In the genomic region with DNA sequence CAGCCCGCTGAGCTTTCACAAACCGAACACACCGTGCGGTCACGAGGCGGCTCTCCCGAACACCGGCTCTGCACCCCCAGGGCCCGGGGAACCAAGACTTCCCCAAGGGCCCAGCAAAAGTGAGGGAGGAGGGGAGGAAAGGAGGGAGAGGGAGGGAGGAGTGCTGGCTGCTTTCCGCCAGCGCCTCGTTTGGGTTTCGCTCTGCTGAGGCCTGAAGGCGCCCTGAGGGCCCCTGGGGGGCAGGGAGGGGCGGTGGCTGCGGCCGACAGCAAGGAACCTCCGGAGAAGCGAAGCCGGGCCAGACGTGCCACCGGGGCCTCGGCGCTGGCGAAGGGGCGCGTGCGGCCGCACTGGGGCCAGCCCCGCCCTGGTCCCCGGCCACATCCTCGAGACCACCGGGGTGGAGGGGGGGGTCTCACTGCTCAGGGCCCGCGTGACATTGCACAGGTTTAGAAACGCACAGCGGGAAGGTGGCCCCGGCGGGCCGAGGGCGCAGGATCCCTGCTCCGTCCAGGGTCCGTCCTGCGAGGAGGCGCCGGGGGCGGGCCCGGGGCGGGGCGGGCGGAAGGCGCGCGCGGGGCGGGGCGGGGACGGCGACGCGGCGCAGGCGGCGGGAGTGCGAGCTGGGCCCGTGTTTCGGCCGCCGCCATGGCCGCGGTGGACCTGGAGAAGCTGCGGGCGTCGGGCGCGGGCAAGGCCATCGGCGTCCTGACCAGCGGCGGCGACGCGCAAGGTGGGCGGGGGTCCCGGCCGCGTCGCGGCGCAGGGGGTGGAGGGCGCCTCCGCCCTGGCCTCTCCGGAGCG, we compare ENCODE assay signal across 8 cellular contexts. TPM values are rescaled to one million over a fixed set of nuclear protein-coding genes. Genes with fewer than 3 reads are reported as not detected.
DNase-seq lines count a peak whose midpoint lies in the region; ATAC-seq, FAIRE-seq and TF ChIP-seq lines count a peak whose summit lies in the region.

A gene (plus strand): TSS at position 596 of the 804 bp plus-strand sequence. CDS start 53 bp downstream, at position 649.

- DNase-seq in DMS79 (lab: John Stamatoyannopoulos, UW) = peak; percentile 58
- peak in 29 of 34 experiments; percentile 10 to 57 (median 36) for DNase-seq in T-cell
- peak; percentile 27 for DNase-seq in amniotic stem cell (lab: John Stamatoyannopoulos, UW)
- DNase-seq in heart left ventricle = peak; percentile 72 to 85 (median 76)
- DNase-seq in pons (ENCODE audit: low spot score) = peak; percentile 48
- peak; percentile 87 for DNase-seq in urothelium cell line (ENCODE audit: low spot score)

- peak within 1 kb of the TSS; percentile 75; the same call in 1 of the 2 replicates for H3K27ac ChIP-seq in HUES6 (ENCODE audit: low read depth, low read length)
- H3K27ac ChIP-seq in heart left ventricle = peak within 1 kb of the TSS; percentile 80 to 97 (median 92)

- peak; percentile 49 for ATAC-seq in GM21390 (IDR thresholded peaks at IDR 0.05; ENCODE audit: unreplicated experiment)
- ATAC-seq in T-cell (replicated peaks in 1 of 4) = peak; percentile 68 to 80 (median 76)
- ATAC-seq in heart left ventricle = peak in 3 of 4 donors; percentile 36 to 72 (median 71)

- 1% methylated on average over 32 to 94 of the region's 94 CpGs for WGBS in heart left ventricle, 4 donors

- H3K27me3 ChIP-seq in HUES6 (ENCODE audit: control insufficient read depth, insufficient read depth, low read length) (no peaks in the 10 kb centered on the region; the same call in 1 of the 2 replicates), heart left ventricle (no peaks in the 10 kb centered on the region)

- TF ChIP-seq CTCF in heart left ventricle (IDR thresholded peaks at IDR 0.05) = no peak

- H3K9me3 Mint-ChIP-seq in T-cell = no peaks in the 10 kb centered on the region

- no peaks in the 10 kb centered on the region for H3K36me3 Mint-ChIP-seq in T-cell

- no peaks in the 10 kb centered on the region for H3K9me3 ChIP-seq in HUES6 (ENCODE audit: control insufficient read depth, insufficient read depth, low read depth, low read length)
- H3K9me3 ChIP-seq in heart left ventricle = no peaks in the 10 kb centered on the region

- H3K4me3 Mint-ChIP-seq in T-cell = peak within 1 kb of the TSS; percentile 83 to 90 (median 85)

- CTCF ChIA-PET in T-cell (lab: Charles Lee) = no interaction called here

- intact Hi-C loops in heart left ventricle (cut with DNase I) = loop anchor here in 3 of 10 donors (5.0 to 10.0 kb wide), 6 partner anchors 183 to 505 kb away; a partner anchor contains a TSS

- POLR2A ChIA-PET in T-cell (lab: Charles Lee) = no interaction called here

- peak within 1 kb of the TSS; percentile 92 to 94 for H3K27ac Mint-ChIP-seq in T-cell

- peaks cover 30% of the 10 kb centered on the region for H3K4me1 ChIP-seq in HUES6 (ENCODE audit: control insufficient read depth, insufficient read depth, low read length)
- H3K4me1 ChIP-seq in heart left ventricle = peaks cover 9 to 67% (median 58%) of the 10 kb centered on the region in 12 donors

- TF ChIP-seq POLR2A in heart left ventricle (IDR thresholded peaks at IDR 0.05) = peak in 1 of 2 donors; percentile 34

- H3K4me3 ChIP-seq in HUES6 (ENCODE audit: low read depth, low read length) (peak within 1 kb of the TSS; percentile 83), heart left ventricle (peak within 1 kb of the TSS; percentile 61 to 96 (median 83))

- FAIRE-seq in urothelium cell line (lab: Jason Lieb, UNC) = no peak

- no peaks in the 10 kb centered on the region for H3K27me3 Mint-ChIP-seq in T-cell

- peaks cover 57 to 66% (median 58%) of the 10 kb centered on the region in 3 donors for H3K4me1 Mint-ChIP-seq in T-cell

- H3K36me3 ChIP-seq in HUES6 (ENCODE audit: control insufficient read depth, insufficient read depth, low read length) (no peaks in the 10 kb centered on the region), heart left ventricle (peaks cover 0 to 5% (median 0%) of the 10 kb centered on the region in 9 donors)

- peak within 1 kb of the TSS; percentile 69 for H3K9ac ChIP-seq in HUES6 (ENCODE audit: low read length)

RNA-seq across cellular contexts. Expression of the gene that starts here (rescaled TPM):
- 100 to 1,000 TPM; 125 to 200 (median 162) TPM for total RNA-seq in T-cell
- total RNA-seq in heart left ventricle = 10 to 100 TPM; 36.9 to 85.1 (median 46.1) TPM
- 10 to 100 TPM; 34.0 to 61.6 TPM for polyA plus RNA-seq in heart left ventricle

Comparison
In these comparisons a context has a peak if more than half of its experiments do, and no peak if none do; other contexts are left out.
1. Peak in every context shown above with its lines: DNase-seq, ATAC-seq, H3K4me3 ChIP-seq and H3K27ac ChIP-seq.
2. DNase-seq: peak in every context shown above with its lines; median percentile 87 in urothelium cell line; 76 in heart left ventricle; 58 in DMS79; 48 in pons; 36 in T-cell; 27 in amniotic stem cell.